ENCODE assay signal across 10 cellular contexts in the genomic region with DNA sequence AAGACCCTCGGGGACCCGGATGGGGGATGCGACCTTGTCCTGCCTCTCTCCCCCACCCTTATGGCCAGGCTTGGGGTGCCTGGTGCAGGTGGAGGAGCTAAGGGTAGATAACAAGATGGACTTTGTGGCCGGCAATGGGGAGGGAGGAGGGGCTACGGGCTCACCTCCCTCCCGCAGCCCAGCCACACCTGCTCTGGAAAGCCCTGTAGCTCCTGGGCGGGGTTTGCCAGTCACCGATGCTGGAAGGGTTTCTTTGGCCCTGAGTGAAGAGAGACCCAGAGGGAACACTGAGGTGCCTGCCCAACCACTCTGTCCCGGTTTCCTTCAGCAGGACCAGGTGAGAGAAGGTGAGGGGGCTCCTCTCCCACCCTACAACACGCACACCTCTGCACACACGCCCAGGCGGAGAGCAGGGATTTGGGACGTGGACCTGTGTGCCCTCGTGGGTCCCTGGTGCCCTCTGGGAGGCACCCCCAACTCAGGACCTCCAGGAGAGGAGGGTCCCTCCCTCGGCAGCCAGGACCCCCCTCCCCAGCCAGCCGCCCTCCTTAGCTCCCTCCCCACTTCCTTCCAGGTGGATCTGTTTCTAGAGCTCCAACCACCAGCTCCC. TPM values are rescaled to one million over a fixed set of nuclear protein-coding genes. Genes with fewer than 3 reads are reported as not detected.
DNase-seq lines count a peak whose midpoint lies in the region; ATAC-seq, FAIRE-seq and TF ChIP-seq lines count a peak whose summit lies in the region.
"Had no signal": no experiment of that assay in that cellular context is flagged by ENCODE, and none has a peak within 500 bp of the region (broad histone marks: within the 10 kb centered on the region; RNA-seq: fewer than 3 reads in every experiment).

TSS of gene FUT2 (plus strand) at position 229 of the 610 bp plus-strand sequence. CDS start 6,986 bp downstream, outside the sequence.

- no peaks in the 10 kb centered on the region for H3K9me1 ChIP-seq in keratinocyte (ENCODE audit: control insufficient read depth, extremely low read depth, insufficient read depth, low read length)

- no peaks in the 10 kb centered on the region for H4K20me1 ChIP-seq in keratinocyte (ENCODE audit: control insufficient read depth, extremely low read depth, insufficient read depth, low read length)

- H3K27me3 ChIP-seq in keratinocyte (ENCODE audit: control insufficient read depth, extremely low read depth, insufficient read depth, low read length) (no peaks in the 10 kb centered on the region), subcutaneous abdominal adipose tissue (ENCODE audit: control insufficient read depth in 5 of 5, insufficient read depth in 4 of 5, low read length in 5 of 5) (peaks cover 10 to 15% (median 13%) of the 10 kb centered on the region in 5 donors)
- H3K27me3 ChIP-seq: thyroid gland had no signal

- peaks cover 17% of the 10 kb centered on the region for H3K27me3 Mint-ChIP-seq in T-helper 1 cell treated with Interleukin-12 subunit alpha and Interleukin-12 subunit beta and Interleukin-4 antibody, amounts not matched to agents 30 μg/mL and 1 μg/mL, for 36 hours (ENCODE audit: low read depth)
- peaks cover 6% of the 10 kb centered on the region for H3K27me3 Mint-ChIP-seq in activated T-helper 17 cell treated with anti-CD3 and anti-CD28 coated beads, Interleukin-2, amount 50 U/mL, for 72 hours

- peak within 1 kb of the TSS; percentile 17 for H3K4me3 Mint-ChIP-seq in T-helper 1 cell treated with Interleukin-12 subunit alpha and Interleukin-12 subunit beta and Interleukin-4 antibody, amounts not matched to agents 30 μg/mL and 1 μg/mL, for 36 hours
- peak within 1 kb of the TSS; percentile 44 for H3K4me3 Mint-ChIP-seq in activated T-helper 17 cell treated with anti-CD3 and anti-CD28 coated beads, Interleukin-2, amount 50 U/mL, for 72 hours

- H3K9me3 Mint-ChIP-seq in T-helper 1 cell treated with Interleukin-12 subunit alpha and Interleukin-12 subunit beta and Interleukin-4 antibody, amounts not matched to agents 30 μg/mL and 1 μg/mL, for 36 hours: no peaks in the 10 kb centered on the region
- no peaks in the 10 kb centered on the region for H3K9me3 Mint-ChIP-seq in activated T-helper 17 cell treated with anti-CD3 and anti-CD28 coated beads, Interleukin-2, amount 50 U/mL, for 72 hours

- no peak within 1 kb of the TSS for H3K27ac Mint-ChIP-seq in T-helper 1 cell treated with Interleukin-12 subunit alpha and Interleukin-12 subunit beta and Interleukin-4 antibody, amounts not matched to agents 30 μg/mL and 1 μg/mL, for 36 hours
- H3K27ac Mint-ChIP-seq in activated T-helper 17 cell treated with anti-CD3 and anti-CD28 coated beads, Interleukin-2, amount 50 U/mL, for 72 hours: peak within 1 kb of the TSS; percentile 20

- H3K9me3 ChIP-seq in keratinocyte (ENCODE audit: control insufficient read depth, low read depth, low read length): no peaks in the 10 kb centered on the region
- no peaks in the 10 kb centered on the region for H3K9me3 ChIP-seq in subcutaneous abdominal adipose tissue (ENCODE audit: control insufficient read depth in 5 of 5, low read length in 5 of 5)
- H3K9me3 ChIP-seq: thyroid gland had no signal

- H3K27ac ChIP-seq in keratinocyte (ENCODE audit: control insufficient read depth, insufficient read depth, low read length) (peak within 1 kb of the TSS; percentile 36), subcutaneous abdominal adipose tissue (ENCODE audit: low read depth, low read length) (no peak within 1 kb of the TSS)
- H3K27ac ChIP-seq: thyroid gland had no signal

- H3K4me1 ChIP-seq in keratinocyte (ENCODE audit: control insufficient read depth, extremely low read depth, insufficient read depth, low read length) (peaks cover 26% of the 10 kb centered on the region), subcutaneous abdominal adipose tissue (ENCODE audit: control insufficient read depth in 5 of 5, insufficient read depth in 5 of 5, low read length in 5 of 5) (peaks cover 0 to 14% (median 10%) of the 10 kb centered on the region in 5 donors)

- H3K79me2 ChIP-seq in keratinocyte (ENCODE audit: control insufficient read depth, insufficient read depth, low read length): no peaks in the 10 kb centered on the region

- H3K4me1 Mint-ChIP-seq in T-helper 1 cell treated with Interleukin-12 subunit alpha and Interleukin-12 subunit beta and Interleukin-4 antibody, amounts not matched to agents 30 μg/mL and 1 μg/mL, for 36 hours (ENCODE audit: low read depth): peaks cover 8% of the 10 kb centered on the region
- H3K4me1 Mint-ChIP-seq in activated T-helper 17 cell treated with anti-CD3 and anti-CD28 coated beads, Interleukin-2, amount 50 U/mL, for 72 hours: no peaks in the 10 kb centered on the region

- H3K36me3 Mint-ChIP-seq in T-helper 1 cell treated with Interleukin-12 subunit alpha and Interleukin-12 subunit beta and Interleukin-4 antibody, amounts not matched to agents 30 μg/mL and 1 μg/mL, for 36 hours (ENCODE audit: low read depth): no peaks in the 10 kb centered on the region
- no peaks in the 10 kb centered on the region for H3K36me3 Mint-ChIP-seq in activated T-helper 17 cell treated with anti-CD3 and anti-CD28 coated beads, Interleukin-2, amount 50 U/mL, for 72 hours (ENCODE audit: low read depth)

- H3K9ac ChIP-seq in keratinocyte (ENCODE audit: control insufficient read depth, extremely low read depth, insufficient read depth, low read length): peak within 1 kb of the TSS; percentile 60
- peak within 1 kb of the TSS in 1 of 5 donors; percentile 51 for H3K9ac ChIP-seq in subcutaneous abdominal adipose tissue (ENCODE audit: low read length in 5 of 5)

- TF ChIP-seq CTCF in keratinocyte (optimal IDR thresholded peaks at IDR 0.05 in 1 of 3, IDR thresholded peaks at IDR 0.05 in 1 of 3, conservative IDR thresholded peaks at IDR 0.05 in 1 of 3; ENCODE audit: extremely low read depth in 1 of 3, insufficient read depth in 2 of 3, low read length in 3 of 3): no peak

- DNase-seq in T-helper 1 cell (no peak), keratinocyte (ENCODE audit: low read depth, low spot score) (no peak), retina (no peak), glomerular visceral epithelial cell (ENCODE audit: extremely low spot score) (no peak)
- DNase-seq: hypothalamus, thyroid gland had no signal

- dilution Hi-C loops in keratinocyte (cut with MboI; ENCODE audit: extremely low pct_ligation_motif_present, low sequenced_read_pairs): no loop called here

- no peak for FAIRE-seq in keratinocyte (lab: Jason Lieb, UNC)

- H2AFZ ChIP-seq in keratinocyte (ENCODE audit: control insufficient read depth, low read length): peak within 1 kb of the TSS; percentile 83

- H3K36me3 ChIP-seq in keratinocyte (ENCODE audit: control insufficient read depth in 2 of 2, extremely low read depth in 1 of 2, insufficient read depth in 2 of 2, low read length in 2 of 2): no peaks in the 10 kb centered on the region
- no peaks in the 10 kb centered on the region for H3K36me3 ChIP-seq in subcutaneous abdominal adipose tissue (ENCODE audit: control insufficient read depth in 5 of 5, insufficient read depth in 5 of 5, low read length in 5 of 5)
- H3K36me3 ChIP-seq: thyroid gland had no signal

- no peak for ATAC-seq in activated T-helper 17 cell treated with anti-CD3 and anti-CD28 coated beads, Interleukin-2, amount 50 U/mL, for 72 hours (replicated peaks)
- ATAC-seq in GM18858 (IDR thresholded peaks at IDR 0.05; ENCODE audit: unreplicated experiment): no peak

- peak within 1 kb of the TSS; percentile 95 for H3K4me2 ChIP-seq in keratinocyte (ENCODE audit: control insufficient read depth, extremely low read depth, insufficient read depth, low read depth, low read length)

- H3K4me3 ChIP-seq in keratinocyte (ENCODE audit: control insufficient read depth in 2 of 3, extremely low read depth in 1 of 3, insufficient read depth in 2 of 3, low read depth in 1 of 3, low read length in 3 of 3) (peak within 1 kb of the TSS; percentile 48 to 70 (median 67)), subcutaneous abdominal adipose tissue (ENCODE audit: low read depth in 1 of 5, low read length in 5 of 5) (peak within 1 kb of the TSS in 3 of 5 donors; percentile 44 to 51 (median 46))
- H3K4me3 ChIP-seq: thyroid gland had no signal

RNA-seq across cellular contexts. Expression of gene FUT2, which starts in this region (rescaled TPM):
- total RNA-seq in activated T-helper 17 cell treated with anti-CD3 and anti-CD28 coated beads, Interleukin-2, amount 50 U/mL, for 72 hours: not detected
- 2.3 to 4.0 TPM (median 3.7 TPM) in 3 replicates for polyA plus RNA-seq in keratinocyte
- polyA plus RNA-seq in keratinocyte (2011; ENCODE audit: low read depth): 0.39 TPM
- 2.5 and 2.8 TPM in 2 replicates for polyA plus RNA-seq in keratinocyte (2011; cell fraction: cytosol; rRNA removed)
- polyA plus RNA-seq in keratinocyte (2011; cell fraction: nucleus; rRNA removed): 8.3 and 8.5 TPM in 2 replicates
- 4.2 and 4.4 TPM in 2 replicates for polyA plus RNA-seq in keratinocyte (2012; ENCODE audit: low replicate concordance)
- polyA minus RNA-seq in keratinocyte: 3.7 to 4.8 TPM (median 4.5 TPM) in 3 replicates
- polyA minus RNA-seq in keratinocyte (2011; cell fraction: cytosol; rRNA and poly(A)+ RNA removed): 7.1 TPM
- polyA minus RNA-seq in keratinocyte (2011; cell fraction: nucleus; rRNA and poly(A)+ RNA removed): 10.2 and 10.8 TPM in 2 replicates
